33 cellular contexts compared by ENCODE assay signal in the genomic region with DNA sequence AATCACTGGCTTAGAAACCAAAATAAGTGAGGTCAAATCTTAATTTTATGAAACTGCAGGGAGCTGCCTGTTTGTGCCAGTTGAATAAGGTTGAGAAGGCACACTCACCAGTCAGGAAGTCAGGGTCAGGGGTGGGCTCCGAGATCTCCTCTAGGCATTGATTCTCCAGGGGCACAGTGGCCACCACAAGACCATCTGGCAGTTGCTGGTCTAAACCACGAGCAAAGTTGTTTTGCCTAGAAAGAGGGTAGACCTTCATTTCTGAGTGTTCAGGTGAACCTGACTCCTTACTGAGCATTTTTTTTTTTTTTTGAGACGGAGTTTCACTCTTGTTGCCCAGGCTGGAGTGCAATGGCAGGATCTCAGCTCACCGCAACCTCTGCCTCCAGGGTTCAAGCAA.
"Had no signal": no experiment of that assay in that cellular context is flagged by ENCODE, and none has a peak within 500 bp of the region (broad histone marks: within the 10 kb centered on the region; RNA-seq: fewer than 3 reads in every experiment).

No MANE protein-coding gene starts in this region.

- H3K9me3 ChIP-seq: SJCRH30 had no signal

- DNase-seq: Kasumi-1, NCI-H1048, NCI-H1092 treated with DMSO at 0.1 percent for 48 hours, NCI-H1105 treated with DMSO at 0.1 percent for 48 hours, NCI-H1417, NCI-H1436, NCI-H146, NCI-H1694, NCI-H187, NCI-H1930, NCI-H2029 treated with DMSO at 0.1 percent for 48 hours, NCI-H2081 treated with DMSO at 0.1 percent for 48 hours, NCI-H2107, NCI-H2171, NCI-H226, NCI-H446 treated with DMSO at 0.1 percent for 48 hours, NCI-H510A, NCI-H524, NCI-H526, NCI-H69, NCI-H748 treated with DMSO at 0.1 percent for 48 hours, NCI-H82, PC-9, SHP77, SIG-M5, SJCRH30, T-helper 1 cell had no signal

- H3K27me3 ChIP-seq: SJCRH30 had no signal

- H3K4me1 ChIP-seq: SJCRH30 had no signal

- H3K4me2 ChIP-seq: PC-9 had no signal

- H3K27ac ChIP-seq: PC-9, RWPE1, SJCRH30, SK-N-MC had no signal

- H2AFZ ChIP-seq: PC-9 had no signal

- ATAC-seq: Panc1, Right ventricle myocardium inferior, SK-N-SH treated with all-trans-retinoic acid at 6 μM for 48 hours had no signal

- H3K4me3 ChIP-seq: PC-9, SJCRH30, SK-N-MC had no signal

- H3K36me3 ChIP-seq: SJCRH30 had no signal

- FAIRE-seq: RCC 7860 had no signal
